Comparison of ENCODE assay signal across 15 cellular contexts in the genomic region with DNA sequence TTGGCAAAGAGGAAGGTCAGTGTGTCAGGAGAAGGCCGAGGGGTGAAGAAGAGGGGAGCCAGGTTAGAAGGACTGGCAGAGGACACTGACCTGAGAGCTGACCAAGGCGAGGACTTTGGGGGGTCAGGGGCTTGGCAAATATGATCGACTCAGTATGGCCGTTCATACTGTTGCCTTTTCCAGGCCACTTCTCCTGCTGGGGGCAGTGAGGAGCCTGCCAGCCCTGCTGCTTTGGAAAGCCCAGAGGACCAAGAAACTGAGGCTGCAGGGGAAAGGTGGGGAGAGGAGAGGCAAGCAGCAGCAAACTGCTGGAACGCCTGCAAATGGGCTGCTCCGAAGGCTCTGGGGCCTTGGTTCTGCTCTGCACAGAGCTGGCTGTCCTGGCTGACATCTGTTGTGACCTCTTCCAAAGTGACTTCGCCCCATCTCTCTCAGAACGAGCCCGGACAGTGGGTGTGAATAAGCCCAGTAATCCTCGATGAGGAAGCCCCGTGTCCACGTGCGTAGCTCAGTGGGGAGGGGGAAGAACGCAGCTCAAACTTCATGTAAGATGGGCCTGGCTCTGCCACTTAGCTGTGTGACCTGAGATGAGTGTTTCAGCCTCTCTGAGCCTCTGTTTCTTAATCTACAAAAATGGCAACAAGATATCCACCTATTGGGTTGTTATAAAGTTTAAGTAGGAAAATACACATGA.
DNase-seq lines count a peak whose midpoint lies in the region; ATAC-seq, FAIRE-seq and TF ChIP-seq lines count a peak whose summit lies in the region.
"Had no signal": no experiment of that assay in that cellular context is flagged by ENCODE, and none has a peak within 500 bp of the region (broad histone marks: within the 10 kb centered on the region; RNA-seq: fewer than 3 reads in every experiment).

No MANE protein-coding gene starts in this region.

- DNase-seq in WTC11 (ENCODE audit: low spot score) (no peak), H1 (ENCODE audit: low read depth in 1 of 2, low spot score in 2 of 2) (no peak), neural crest cell (ENCODE audit: low read depth, low spot score) (no peak), SHP77 (lab: John Stamatoyannopoulos, UW) (no peak)
- no peak for DNase-seq in CD4-positive, alpha-beta memory T cell
- DNase-seq: BE2C; Caco-2; CD8-positive, alpha-beta memory T cell; DMS53; GF-D8; GM23248 had no signal

- H3K79me1 ChIP-seq in H1 (ENCODE audit: low read depth, low read length), result no peaks in the 10 kb centered on the region

- FAIRE-seq in H1 (lab: Jason Lieb, UNC), result no peak
- FAIRE-seq: A549 had no signal

- H3K27me3 ChIP-seq in H1 (replicated peaks in 1 of 4; ENCODE audit: control insufficient read depth in 3 of 4, extremely low read depth in 1 of 4, insufficient read depth in 3 of 4, low read length in 3 of 4), result peaks cover 0 to 3% (median 0%) of the 10 kb centered on the region in 4 experiments; a peak in 1 of 7 replicates
- no peaks in the 10 kb centered on the region for H3K27me3 ChIP-seq in CD4-positive, alpha-beta memory T cell (ENCODE audit: insufficient read depth, low read length)
- H3K27me3 ChIP-seq: BE2C had no signal

- H3K4me3 Mint-ChIP-seq in WTC11, result no peak overlapping the region
- H3K4me3 Mint-ChIP-seq in neural crest cell, result no peak overlapping the region
- H3K4me3 Mint-ChIP-seq in CD4-positive, alpha-beta memory T cell, result no peak overlapping the region
- H3K4me3 Mint-ChIP-seq: CD14-positive monocyte; CD8-positive, alpha-beta memory T cell had no signal

- H3K79me2 ChIP-seq in H1 (ENCODE audit: control insufficient read depth in 1 of 2, insufficient read depth in 2 of 2, low read length in 2 of 2), result no peaks in the 10 kb centered on the region

- no peak overlapping the region for H3K4me3 ChIP-seq in H1 (ENCODE audit: extremely low read depth in 1 of 4, insufficient read depth in 2 of 4, low read depth in 3 of 4, low read length in 4 of 4)
- H3K4me3 ChIP-seq in CD4-positive, alpha-beta memory T cell (ENCODE audit: low read length in 2 of 2), result no peak overlapping the region
- H3K4me3 ChIP-seq: A549, GM23248, HAP-1 had no signal

- H3K27ac ChIP-seq in H1 (ENCODE audit: low read depth, low read length), result no peak overlapping the region
- no peak overlapping the region for H3K27ac ChIP-seq in CD4-positive, alpha-beta memory T cell (ENCODE audit: low read depth, low read length)
- H3K27ac ChIP-seq: A549, GM23248 had no signal

- no peak overlapping the region for H2BK5ac ChIP-seq in H1 (ENCODE audit: low read depth, low read length)

- H3K9ac ChIP-seq in H1 (replicated peaks in 1 of 4; ENCODE audit: extremely low read depth in 1 of 4, low read depth in 3 of 4, low read length in 3 of 4), result no peak overlapping the region
- H3K9ac ChIP-seq: GM23248 had no signal

- TF ChIP-seq RAD21 in H1 (IDR thresholded peaks at IDR 0.05 in 1 of 2, conservative IDR thresholded peaks at IDR 0.05 in 1 of 2; ENCODE audit: low read depth in 2 of 2, low read length in 2 of 2), result peak; percentile 33 to 48

- no peak overlapping the region for H2BK12ac ChIP-seq in H1 (ENCODE audit: low read depth, low read length)

- no peak overlapping the region for H3K56ac ChIP-seq in H1 (replicated peaks; ENCODE audit: insufficient read length, low read depth, low read length)

- no peak overlapping the region for H3K23ac ChIP-seq in H1 (ENCODE audit: insufficient read length)

- no peaks in the 10 kb centered on the region for H4K20me1 ChIP-seq in H1 (replicated peaks in 1 of 2; ENCODE audit: control insufficient read depth in 1 of 2, insufficient read depth in 2 of 2, low read length in 2 of 2)

- no peaks in the 10 kb centered on the region; the same call in 1 of the 2 replicates for H3K23me2 ChIP-seq in H1 (ENCODE audit: low read depth, low read length)

- no peak overlapping the region for H2AK5ac ChIP-seq in H1 (ENCODE audit: low read depth, low read length)

- H3K4me2 ChIP-seq in H1 (ENCODE audit: insufficient read depth in 1 of 2, low read depth in 2 of 2, low read length in 2 of 2), result no peak overlapping the region
- H3K4me2 ChIP-seq: A549 had no signal

- peak overlapping the region; percentile 63; the same call in 1 of the 2 replicates for H2AFZ ChIP-seq in H1 (ENCODE audit: low read length)
- H2AFZ ChIP-seq: GM23248 had no signal

- H2BK20ac ChIP-seq in H1 (ENCODE audit: low read length), result no peak overlapping the region

- H3K4me1 Mint-ChIP-seq in WTC11, result peaks cover 18% of the 10 kb centered on the region
- peaks cover 11% of the 10 kb centered on the region for H3K4me1 Mint-ChIP-seq in neural crest cell
- no peaks in the 10 kb centered on the region for H3K4me1 Mint-ChIP-seq in CD4-positive, alpha-beta memory T cell
- H3K4me1 Mint-ChIP-seq: CD8-positive, alpha-beta memory T cell had no signal

- H4K5ac ChIP-seq in H1 (ENCODE audit: insufficient read length, low read depth, low read length), result no peak overlapping the region

- WGBS in H1 (ENCODE audit: extremely low coverage in 1 of 2, insufficient coverage in 1 of 2, insufficient read length in 1 of 2, insufficient replicate concordance in 2 of 2, low coverage in 1 of 2, low lambda C conversion rate in 2 of 2, missing lambda C conversion rate in 1 of 2), 2 experiments, result 86% methylated on average over 13 of the region's 14 CpGs; no CpG with 5 or more reads in 1 of the 2 experiments

- H3K14ac ChIP-seq in H1 (ENCODE audit: insufficient read length), result no peak overlapping the region

- H2BK15ac ChIP-seq in H1 (ENCODE audit: low read length), result no peak overlapping the region; the same call in 1 of the 2 replicates

- H3K27ac Mint-ChIP-seq in WTC11 (no peak overlapping the region), neural crest cell (ENCODE audit: unreplicated experiment) (peak overlapping the region; percentile 36)
- no peak overlapping the region for H3K27ac Mint-ChIP-seq in CD4-positive, alpha-beta memory T cell
- H3K27ac Mint-ChIP-seq: CD14-positive monocyte had no signal

- CTCF ChIA-PET in WTC11 (lab: Charles Lee) (interaction anchor here (0.6 to 1.2 kb wide), 3 partner anchors 10 to 233 kb away, joined by 3 to 5 read pairs (median 3); no protein-coding TSS in a partner anchor), H1 (lab: Charles Lee; ENCODE audit: partially characterized antibody) (interaction anchor here (0.9 to 2.5 kb wide), 2 partner anchors 10 to 58 kb away, joined by 3 to 10 read pairs; no protein-coding TSS in a partner anchor)
- CTCF ChIA-PET in CD4-positive, alpha-beta memory T cell (lab: Charles Lee; ENCODE audit: partially characterized antibody), result no interaction called here

- intact Hi-C loops in CD4-positive, alpha-beta memory T cell (cut with micrococcal nuclease), result no loop called here

- H3K9me3 Mint-ChIP-seq in WTC11 (no peaks in the 10 kb centered on the region), neural crest cell (no peaks in the 10 kb centered on the region)
- H3K9me3 Mint-ChIP-seq in CD4-positive, alpha-beta memory T cell, result peaks cover 0 to 5% (median 0%) of the 10 kb centered on the region in 8 donors

- TF ChIP-seq CTCF in WTC11 (IDR thresholded peaks at IDR 0.05) (no peak), H1 (IDR thresholded peaks at IDR 0.05; ENCODE audit: control extremely low read depth in 1 of 3, insufficient read depth in 1 of 3, low read depth in 1 of 3, low read length in 3 of 3) (peak; percentile 17 to 37 (median 31); a peak in 3 of 4 replicates), neural crest cell (conservative IDR thresholded peaks at IDR 0.05) (no peak)

- H3K9me3 ChIP-seq in H1 (ENCODE audit: insufficient read depth in 2 of 2, low read depth in 1 of 2, low read length in 1 of 2), result no peaks in the 10 kb centered on the region
- H3K9me3 ChIP-seq in CD4-positive, alpha-beta memory T cell (ENCODE audit: control insufficient read depth in 1 of 2, low read length in 2 of 2), result no peaks in the 10 kb centered on the region
- H3K9me3 ChIP-seq: A549, BE2C, Caco-2, HAP-1 had no signal

- H3K36me3 Mint-ChIP-seq in WTC11 (no peaks in the 10 kb centered on the region), neural crest cell (ENCODE audit: low read depth) (no peaks in the 10 kb centered on the region)
- H3K36me3 Mint-ChIP-seq in CD4-positive, alpha-beta memory T cell, result no peaks in the 10 kb centered on the region
- H3K36me3 Mint-ChIP-seq: CD14-positive monocyte; CD8-positive, alpha-beta memory T cell had no signal

- H3K4me1 ChIP-seq in H1 (replicated peaks in 1 of 4; ENCODE audit: control insufficient read depth in 3 of 4, insufficient read depth in 4 of 4, low read length in 3 of 4), result peaks cover 0 to 4% (median 3%) of the 10 kb centered on the region in 4 experiments; a peak in 4 of 7 replicates
- H3K4me1 ChIP-seq in CD4-positive, alpha-beta memory T cell (ENCODE audit: insufficient read depth, low read length), result no peaks in the 10 kb centered on the region
- H3K4me1 ChIP-seq: A549, BE2C, Caco-2 had no signal

- no peak overlapping the region for H4K91ac ChIP-seq in H1 (replicated peaks; ENCODE audit: insufficient read length, low read length)

- H3K27me3 Mint-ChIP-seq in WTC11 (ENCODE audit: low read depth), result no peaks in the 10 kb centered on the region; the same call in 1 of the 2 replicates
- no peaks in the 10 kb centered on the region for H3K27me3 Mint-ChIP-seq in neural crest cell (ENCODE audit: low read depth)
- peaks cover 6 to 8% of the 10 kb centered on the region in 2 donors for H3K27me3 Mint-ChIP-seq in CD4-positive, alpha-beta memory T cell

- no peak overlapping the region for H2BK120ac ChIP-seq in H1 (replicated peaks; ENCODE audit: low read depth, low read length)

- no peak for TF ChIP-seq POLR2A in H1 (IDR thresholded peaks at IDR 0.05; ENCODE audit: control extremely low read depth in 1 of 2, low read depth in 2 of 2, low read length in 2 of 2)

- no peak overlapping the region for H3K18ac ChIP-seq in H1 (ENCODE audit: extremely low read depth, low read length)

- no peaks in the 10 kb centered on the region for H3K36me3 ChIP-seq in H1 (ENCODE audit: control insufficient read depth in 2 of 4, insufficient read depth in 4 of 4, low read length in 3 of 4)
- H3K36me3 ChIP-seq in CD4-positive, alpha-beta memory T cell (ENCODE audit: insufficient read depth, low read length), result no peaks in the 10 kb centered on the region
- H3K36me3 ChIP-seq: BE2C, HAP-1 had no signal

- ATAC-seq in WTC11 (peak; percentile 68), GM21825 (IDR thresholded peaks at IDR 0.05; ENCODE audit: unreplicated experiment) (no peak)
- ATAC-seq: A549 had no signal

- no peak overlapping the region for H3K4ac ChIP-seq in H1 (replicated peaks; ENCODE audit: insufficient read length, low read depth, low read length)

- no peak overlapping the region for H4K8ac ChIP-seq in H1 (ENCODE audit: extremely low read depth, insufficient read depth, low read length)

- POLR2A ChIA-PET in WTC11 (lab: Charles Lee) (no interaction called here), H1 (lab: Charles Lee; ENCODE audit: partially characterized antibody) (no interaction called here)
- POLR2A ChIA-PET in CD4-positive, alpha-beta memory T cell (lab: Charles Lee; ENCODE audit: partially characterized antibody), result no interaction called here

- TF ChIP-seq EP300 in H1 (IDR thresholded peaks at IDR 0.05; ENCODE audit: borderline replicate concordance in 1 of 2, low read depth in 2 of 2, low read length in 2 of 2), result no peak

TF ChIP-seq in WTC11, 78 proteins besides CTCF, POLR2A, EP300 and RAD21 (continues in another document):
- TF ChIP-seq FOXP1 (CRISPR knock-in tag; IDR thresholded peaks at IDR 0.05; ENCODE audit: borderline replicate concordance), result 0 out of 2 replicates have a peak, but pooled peaks have one; percentile 15

TF ChIP-seq in H1, 55 proteins besides CTCF, POLR2A, EP300 and RAD21 (continues in another document):
- TF ChIP-seq SP2 (IDR thresholded peaks at IDR 0.05; ENCODE audit: low read length), result no peak

Comparison
In these comparisons a context has a peak if more than half of its experiments do, and no peak if none do; other contexts are left out.
1. CTCF ChIP-seq: peak in H1 (3 of 3); none in WTC11 (single experiment) and neural crest cell (single experiment).